In genomic region chr3:59480486-59480995, GRCh38 we compare ENCODE assay signal across 8 cellular contexts.
DNase-seq lines count a peak whose midpoint lies in the region; ATAC-seq and TF ChIP-seq lines count a peak whose summit lies in the region.

No MANE protein-coding gene starts in this region.

- TF ChIP-seq POLR2A in Peyer's patch (IDR thresholded peaks at IDR 0.05): no peak

- H3K36me3 ChIP-seq in Peyer's patch: no peaks in the 10 kb centered on the region

- H3K4me3 Mint-ChIP-seq in activated T-cell treated with anti-CD3 and anti-CD28 coated beads, Interleukin-2, amount 50 U/mL, for 72 hours: peak overlapping the region; percentile 53 to 73

- TF ChIP-seq CTCF in Peyer's patch (IDR thresholded peaks at IDR 0.05): no peak

- no peak overlapping the region for H3K27ac Mint-ChIP-seq in activated T-cell treated with anti-CD3 and anti-CD28 coated beads, Interleukin-2, amount 50 U/mL, for 72 hours

- H3K36me3 Mint-ChIP-seq in activated T-cell treated with anti-CD3 and anti-CD28 coated beads, Interleukin-2, amount 50 U/mL, for 72 hours (ENCODE audit: insufficient read depth in 2 of 2): no peaks in the 10 kb centered on the region

- H3K27ac ChIP-seq in Peyer's patch: no peak overlapping the region

- H3K9me3 Mint-ChIP-seq in activated T-cell treated with anti-CD3 and anti-CD28 coated beads, Interleukin-2, amount 50 U/mL, for 72 hours: no peaks in the 10 kb centered on the region

- peak; percentile 72 to 77 for ATAC-seq in activated T-cell treated with anti-CD3 and anti-CD28 coated beads, Interleukin-2, amount 50 U/mL, for 72 hours (replicated peaks in 1 of 2)
- peak; percentile 75 for ATAC-seq in HG03196 (IDR thresholded peaks at IDR 0.05; ENCODE audit: unreplicated experiment)

- H3K4me1 Mint-ChIP-seq in activated T-cell treated with anti-CD3 and anti-CD28 coated beads, Interleukin-2, amount 50 U/mL, for 72 hours (ENCODE audit: low read depth): peaks cover 36% of the 10 kb centered on the region

- H3K27me3 ChIP-seq in Peyer's patch: no peaks in the 10 kb centered on the region

- H3K4me3 ChIP-seq in Peyer's patch: no peak overlapping the region

- no peaks in the 10 kb centered on the region for H3K9me3 ChIP-seq in Peyer's patch

- no peaks in the 10 kb centered on the region for H3K4me1 ChIP-seq in Peyer's patch

- DNase-seq in activated T-cell treated with anti-CD3 and anti-CD28 coated beads, Interleukin-2, amount 50 U/mL, for 72 hours: peak; percentile 19 to 39
- DNase-seq in activated T-cell treated with anti-CD3 and anti-CD28 coated beads, Interleukin-2, amount 50 U/mL, for 48 hours: no peak
- DNase-seq in amniotic stem cell (lab: John Stamatoyannopoulos, UW) (peak; percentile 6), stromal cell of bone marrow (ENCODE audit: low read depth) (peak; percentile 65), Peyer's patch (no peak), RPMI8226 (no peak), NK-92 (lab: John Stamatoyannopoulos, UW; ENCODE audit: unreplicated experiment) (no peak)

- no peaks in the 10 kb centered on the region for H3K27me3 Mint-ChIP-seq in activated T-cell treated with anti-CD3 and anti-CD28 coated beads, Interleukin-2, amount 50 U/mL, for 72 hours (ENCODE audit: low read depth)

Comparison
In these comparisons a context has a peak if more than half of its experiments do, and no peak if none do; other contexts are left out.
1. DNase-seq: peak in activated T-cell treated with anti-CD3 and anti-CD28 coated beads, Interleukin-2, amount 50 U/mL, for 72 hours (2 of 2), amniotic stem cell (single experiment) and stromal cell of bone marrow (single experiment); none in activated T-cell treated with anti-CD3 and anti-CD28 coated beads, Interleukin-2, amount 50 U/mL, for 48 hours (0 of 2), Peyer's patch (0 of 3), RPMI8226 (single experiment) and NK-92 (single experiment).